ENCODE assay signal across 8 cellular contexts in genomic region chr11:34345012-34345804, GRCh38. TPM values are rescaled to one million over a fixed set of nuclear protein-coding genes. Genes with fewer than 3 reads are reported as not detected.
A peak's percentile ranks its signal among the peaks of the same experiment; 100 is the strongest.
DNase-seq lines count a peak whose midpoint lies in the region; ATAC-seq and TF ChIP-seq lines count a peak whose summit lies in the region.

No MANE protein-coding gene starts in this region.

- ATAC-seq in GM18909 (IDR thresholded peaks at IDR 0.05; ENCODE audit: poor library complexity, unreplicated experiment) (peak; percentile 76), GM21825 (IDR thresholded peaks at IDR 0.05; ENCODE audit: unreplicated experiment) (no peak)

- H3K27ac ChIP-seq in dorsolateral prefrontal cortex (peak overlapping the region in 32 of 59 donors; percentile 0 to 85 (median 63)), skeletal muscle tissue (ENCODE audit: low read depth, low read length) (peak overlapping the region; percentile 90), testis (peak overlapping the region in 1 of 2 donors; percentile 44)

- peak overlapping the region in 1 of 3 donors; percentile 28 for H3K9ac ChIP-seq in skeletal muscle tissue (ENCODE audit: low read depth in 1 of 3, low read length in 3 of 3)

- H3K4me1 ChIP-seq in skeletal muscle tissue (ENCODE audit: control insufficient read depth in 3 of 3, insufficient read depth in 3 of 3, low read length in 3 of 3) (peaks cover 73 to 79% (median 75%) of the 10 kb centered on the region in 3 donors), testis (peaks cover 18% of the 10 kb centered on the region)

- H3K27me3 ChIP-seq in dorsolateral prefrontal cortex (no peaks in the 10 kb centered on the region), skeletal muscle tissue (ENCODE audit: control insufficient read depth in 3 of 3, insufficient read depth in 3 of 3, low read length in 3 of 3) (no peaks in the 10 kb centered on the region), testis (no peaks in the 10 kb centered on the region)

- H3K9me3 ChIP-seq in skeletal muscle tissue (ENCODE audit: control insufficient read depth in 3 of 3, low read length in 3 of 3) (no peaks in the 10 kb centered on the region), testis (no peaks in the 10 kb centered on the region)

- H3K36me3 ChIP-seq in skeletal muscle tissue (ENCODE audit: control insufficient read depth in 3 of 3, insufficient read depth in 3 of 3, low read length in 3 of 3) (no peaks in the 10 kb centered on the region), testis (ENCODE audit: low read depth, missing control alignments) (no peaks in the 10 kb centered on the region)

- in situ Hi-C loops in GM13977 (cut with MboI; ENCODE audit: low pct_unique_long_range_greater_than_20kb, low sequenced_read_pairs, unreplicated experiment), result no loop called here

- DNase-seq in NCI-H1092 treated with DMSO at 0.1 percent for 48 hours (lab: John Stamatoyannopoulos, UW) (peak; percentile 75), dorsolateral prefrontal cortex (no peak), NCI-H2227 (lab: John Stamatoyannopoulos, UW; ENCODE audit: unreplicated experiment) (no peak), testis (no peak), GM13977 (ENCODE audit: low spot score) (no peak)

- WGBS in testis, 2 donors, result 69 to 75% methylated on average over 9 of the region's 9 CpGs

- TF ChIP-seq CTCF in dorsolateral prefrontal cortex (IDR thresholded peaks at IDR 0.05 in 54 of 56, conservative IDR thresholded peaks at IDR 0.05 in 2 of 56; ENCODE audit: low read depth in 1 of 56, partially characterized antibody in 56 of 56), result no peak
- no peak for TF ChIP-seq CTCF in testis (IDR thresholded peaks at IDR 0.05)
- no peak for TF ChIP-seq CTCF in GM13977 (IDR thresholded peaks at IDR 0.05; ENCODE audit: extremely low read depth, insufficient read depth, missing control alignments)

- H3K4me3 ChIP-seq in dorsolateral prefrontal cortex (no peak overlapping the region), skeletal muscle tissue (ENCODE audit: low read length in 3 of 3) (peak overlapping the region in 1 of 3 donors; percentile 22), testis (no peak overlapping the region)

- intact Hi-C loops in dorsolateral prefrontal cortex (cut with DNase I), result no loop called here
- intact Hi-C loops in testis (cut with DNase I; ENCODE audit: low total_unique reads), result no loop called here

- TF ChIP-seq POLR2A in testis (IDR thresholded peaks at IDR 0.05), result no peak

RNA-seq across cellular contexts. Expression of gene ABTB2, which starts 12.6 kb away (rescaled TPM):
- total RNA-seq in dorsolateral prefrontal cortex (10 to 100 TPM in 16 of 120 experiments, 1 to 10 TPM in 104; 3.4 to 16.8 (median 6.8) TPM), skeletal muscle tissue (6.3 TPM), testis (10 to 100 TPM in 1 of 2 donors, 1 to 10 TPM in 1; 5.8 to 12.1 TPM)
- 8.9 TPM for polyA plus RNA-seq in testis (ENCODE audit: insufficient read depth, low read depth, low replicate concordance)
